ENCODE assay signal across 8 cellular contexts in genomic region chr17:31858647-31859486, GRCh38. TPM values are rescaled to one million over a fixed set of nuclear protein-coding genes. Genes with fewer than 3 reads are reported as not detected.
DNase-seq lines count a peak whose midpoint lies in the region; ATAC-seq, FAIRE-seq and TF ChIP-seq lines count a peak whose summit lies in the region.

Gene COPRS (minus strand): TSS chr17:31859244. CDS start chr17:31859199, 45 bp downstream.

- DNase-seq in GM12865 (ENCODE audit: low read depth), result peak; percentile 89
- peak; percentile 32 for DNase-seq in NCI-H2227 treated with DMSO at 0.1 percent for 48 hours (lab: John Stamatoyannopoulos, UW)
- peak; percentile 82 for DNase-seq in activated CD4-positive, CD25-positive, alpha-beta regulatory T cell treated with anti-CD3 and anti-CD28 coated beads, Interleukin-2, amount 50 U/mL, for 72 hours
- peak; percentile 81 for DNase-seq in cerebellar cortex (ENCODE audit: low spot score)
- peak; percentile 19 for DNase-seq in keratinocyte (ENCODE audit: low read depth, low spot score)
- DNase-seq in stimulated activated CD4-positive, alpha-beta T cell treated with anti-CD3 and anti-CD28 coated beads, Interleukin-12 subunit alpha, Interleukin-12 subunit beta, amount 100 ng/mL, for 48 hours (ENCODE audit: low read depth in 2 of 3, low spot score in 1 of 3), result peak; percentile 59 to 80 (median 68)

- peak within 1 kb of the TSS; percentile 93 for H3K4me2 ChIP-seq in keratinocyte (ENCODE audit: control insufficient read depth, extremely low read depth, insufficient read depth, low read depth, low read length)

- TF ChIP-seq CTCF in GM12865 (IDR thresholded peaks at IDR 0.05; ENCODE audit: insufficient read depth, low read depth, low read length, missing control alignments), result no peak
- TF ChIP-seq CTCF in keratinocyte (optimal IDR thresholded peaks at IDR 0.05 in 1 of 3, IDR thresholded peaks at IDR 0.05 in 1 of 3, conservative IDR thresholded peaks at IDR 0.05 in 1 of 3; ENCODE audit: extremely low read depth in 1 of 3, insufficient read depth in 2 of 3, low read length in 3 of 3), result peak in 2 of 3 experiments; percentile 10 to 23

- H3K4me1 ChIP-seq in keratinocyte (ENCODE audit: control insufficient read depth, extremely low read depth, insufficient read depth, low read length), result peaks cover 13% of the 10 kb centered on the region

- H3K36me3 ChIP-seq in keratinocyte (ENCODE audit: control insufficient read depth in 2 of 2, extremely low read depth in 1 of 2, insufficient read depth in 2 of 2, low read length in 2 of 2), result peaks cover 2 to 7% of the 10 kb centered on the region in 2 experiments

- H3K9me3 ChIP-seq in keratinocyte (ENCODE audit: control insufficient read depth, low read depth, low read length), result no peaks in the 10 kb centered on the region

- peak within 1 kb of the TSS; percentile 48 for H3K27ac ChIP-seq in keratinocyte (ENCODE audit: control insufficient read depth, insufficient read depth, low read length)

- ATAC-seq in HG02970 (IDR thresholded peaks at IDR 0.05; ENCODE audit: low FRiP score, unreplicated experiment) (peak; percentile 72), HG03139 (IDR thresholded peaks at IDR 0.05; ENCODE audit: unreplicated experiment) (no peak)

- H3K9me1 ChIP-seq in keratinocyte (ENCODE audit: control insufficient read depth, extremely low read depth, insufficient read depth, low read length), result no peaks in the 10 kb centered on the region

- peak within 1 kb of the TSS; percentile 73 for H3K9ac ChIP-seq in keratinocyte (ENCODE audit: control insufficient read depth, extremely low read depth, insufficient read depth, low read length)

- dilution Hi-C loops in keratinocyte (cut with MboI; ENCODE audit: extremely low pct_ligation_motif_present, low sequenced_read_pairs), result loop anchor here (25.0 kb wide), 1 partner anchor 422 kb away; no protein-coding TSS in a partner anchor

- H4K20me1 ChIP-seq in keratinocyte (ENCODE audit: control insufficient read depth, extremely low read depth, insufficient read depth, low read length), result no peaks in the 10 kb centered on the region

- no peaks in the 10 kb centered on the region for H3K27me3 ChIP-seq in keratinocyte (ENCODE audit: control insufficient read depth, extremely low read depth, insufficient read depth, low read length)

- H3K79me2 ChIP-seq in keratinocyte (ENCODE audit: control insufficient read depth, insufficient read depth, low read length), result peaks cover 2% of the 10 kb centered on the region

- H3K4me3 ChIP-seq in GM12865 (ENCODE audit: low read depth, low read length) (peak within 1 kb of the TSS; percentile 71), keratinocyte (ENCODE audit: control insufficient read depth in 2 of 3, extremely low read depth in 1 of 3, insufficient read depth in 2 of 3, low read depth in 1 of 3, low read length in 3 of 3) (peak within 1 kb of the TSS; percentile 65 to 78 (median 66))

- no peak for FAIRE-seq in keratinocyte (lab: Jason Lieb, UNC)

- peak within 1 kb of the TSS; percentile 69 for H2AFZ ChIP-seq in keratinocyte (ENCODE audit: control insufficient read depth, low read length)

RNA-seq across cellular contexts. Expression of gene COPRS, which starts in this region (rescaled TPM):
- polyA plus RNA-seq in keratinocyte, result 19.2 to 41.3 TPM (median 30.3 TPM) in 3 replicates
- 51.9 TPM for polyA plus RNA-seq in keratinocyte (2011; ENCODE audit: low read depth)
- polyA plus RNA-seq in keratinocyte (2011; cell fraction: cytosol; rRNA removed), result 36.2 and 38.9 TPM in 2 replicates
- 13.9 and 14.8 TPM in 2 replicates for polyA plus RNA-seq in keratinocyte (2011; cell fraction: nucleus; rRNA removed)
- 31.9 and 38.4 TPM in 2 replicates for polyA plus RNA-seq in keratinocyte (2012; ENCODE audit: low replicate concordance)
- polyA minus RNA-seq in keratinocyte, result 8.0 to 26.7 TPM (median 19.1 TPM) in 3 replicates
- 22.8 TPM for polyA minus RNA-seq in keratinocyte (2011; cell fraction: cytosol; rRNA and poly(A)+ RNA removed)
- 2.6 and 4.1 TPM in 2 replicates for polyA minus RNA-seq in keratinocyte (2011; cell fraction: nucleus; rRNA and poly(A)+ RNA removed)

Comparison
In these comparisons a context has a peak if more than half of its experiments do, and no peak if none do; other contexts are left out.
1. DNase-seq: peak in every context shown above with its lines; median percentile 89 in GM12865; 82 in activated CD4-positive, CD25-positive, alpha-beta regulatory T cell treated with anti-CD3 and anti-CD28 coated beads, Interleukin-2, amount 50 U/mL, for 72 hours; 81 in cerebellar cortex; 68 in stimulated activated CD4-positive, alpha-beta T cell treated with anti-CD3 and anti-CD28 coated beads, Interleukin-12 subunit alpha, Interleukin-12 subunit beta, amount 100 ng/mL, for 48 hours; 32 in NCI-H2227 treated with DMSO at 0.1 percent for 48 hours; 19 in keratinocyte.